ENCODE assay signal across 14 cellular contexts in the genomic region with DNA sequence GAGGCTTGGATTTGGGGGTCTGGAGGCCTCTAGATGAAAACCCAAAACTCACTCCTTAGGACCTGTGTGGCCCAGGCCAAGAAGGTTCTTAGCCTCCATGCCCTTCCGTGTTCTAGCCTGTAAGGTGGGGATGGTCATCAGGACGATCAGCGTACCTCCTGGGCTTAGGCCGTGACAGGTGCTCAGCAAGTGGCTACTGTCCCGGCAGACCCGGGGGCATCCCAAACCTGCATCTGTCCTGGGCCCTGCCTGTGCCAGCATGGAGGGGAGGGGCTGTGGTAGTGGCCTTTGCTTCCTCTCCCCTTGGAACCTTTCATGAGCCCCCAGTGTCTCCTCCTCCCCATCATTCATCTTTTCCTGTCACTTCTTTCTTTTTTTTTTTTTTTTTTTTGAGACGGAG. TPM values are rescaled to one million over a fixed set of nuclear protein-coding genes. Genes with fewer than 3 reads are reported as not detected.
DNase-seq lines count a peak whose midpoint lies in the region; ATAC-seq and TF ChIP-seq lines count a peak whose summit lies in the region.
"Had no signal": no experiment of that assay in that cellular context is flagged by ENCODE, and none has a peak within 500 bp of the region (broad histone marks: within the 10 kb centered on the region; RNA-seq: fewer than 3 reads in every experiment).

No MANE protein-coding gene starts in this region.

- H2BK15ac ChIP-seq in neuronal stem cell (ENCODE audit: low read length): no peak overlapping the region

- H3K9me3 ChIP-seq in neuronal stem cell (replicated peaks in 1 of 2; ENCODE audit: control insufficient read depth in 2 of 2, insufficient read depth in 1 of 2, low read depth in 1 of 2, low read length in 2 of 2) (no peaks in the 10 kb centered on the region), colonic mucosa (no peaks in the 10 kb centered on the region)
- H3K9me3 ChIP-seq: BLaER1 treated with 17β-estradiol and CSF1 and Interleukin-3, amounts not matched to agents 10 nM and 100 nM had no signal

- H4K8ac ChIP-seq in neuronal stem cell (ENCODE audit: low read depth, low read length): no peak overlapping the region

- H3K14ac ChIP-seq in neuronal stem cell (ENCODE audit: low read length): no peak overlapping the region

- no peaks in the 10 kb centered on the region for H3K9me3 Mint-ChIP-seq in chondrocyte (ENCODE audit: low read depth)
- H3K9me3 Mint-ChIP-seq: CD8-positive, alpha-beta T cell had no signal

- intact Hi-C loops in Right ventricle myocardium superior (cut with DNase I) (no loop called here), cardiac septum (cut with DNase I) (no loop called here), colonic mucosa (cut with DNase I) (no loop called here)

- ATAC-seq in Right ventricle myocardium superior (ENCODE audit: poor library complexity): no peak
- ATAC-seq in GM19023 (IDR thresholded peaks at IDR 0.05; ENCODE audit: unreplicated experiment): no peak
- ATAC-seq: CD8-positive, alpha-beta T cell had no signal

- no peak overlapping the region for H3K27ac Mint-ChIP-seq in chondrocyte (ENCODE audit: unreplicated experiment)
- H3K27ac Mint-ChIP-seq: B cell; CD8-positive, alpha-beta T cell had no signal

- H2AK5ac ChIP-seq in neuronal stem cell (ENCODE audit: low read depth, low read length): no peak overlapping the region

- WGBS in neuronal stem cell (ENCODE audit: extremely low coverage in 2 of 2, insufficient read length in 2 of 2, insufficient replicate concordance in 1 of 2), 2 donors: no CpG with 5 or more reads among the region's 7 CpGs

- no peak overlapping the region for H3K4me3 ChIP-seq in neuronal stem cell (ENCODE audit: low read length in 2 of 2)
- no peak overlapping the region for H3K4me3 ChIP-seq in colonic mucosa
- H3K4me3 ChIP-seq: BLaER1 treated with 17β-estradiol and CSF1 and Interleukin-3, amounts not matched to agents 10 nM and 100 nM; GM23248 had no signal

- H3K36me3 ChIP-seq in neuronal stem cell (replicated peaks in 1 of 2; ENCODE audit: control insufficient read depth in 2 of 2, insufficient read depth in 2 of 2, low read length in 2 of 2) (no peaks in the 10 kb centered on the region), colonic mucosa (no peaks in the 10 kb centered on the region)
- H3K36me3 ChIP-seq: BLaER1 treated with 17β-estradiol and CSF1 and Interleukin-3, amounts not matched to agents 10 nM and 100 nM had no signal

- H3K9ac ChIP-seq in neuronal stem cell (ENCODE audit: low read depth, low read length, poor library complexity): no peak overlapping the region
- H3K9ac ChIP-seq in colonic mucosa (ENCODE audit: low read depth in 2 of 2, low read length in 2 of 2): no peak overlapping the region
- H3K9ac ChIP-seq: BLaER1 treated with 17β-estradiol and CSF1 and Interleukin-3, amounts not matched to agents 10 nM and 100 nM; GM23248 had no signal

- H3K27ac ChIP-seq in neuronal stem cell (replicated peaks; ENCODE audit: low read length) (no peak overlapping the region), colonic mucosa (no peak overlapping the region)
- H3K27ac ChIP-seq: BLaER1 treated with 17β-estradiol and CSF1 and Interleukin-3, amounts not matched to agents 10 nM and 100 nM; GM23248 had no signal

- peak; percentile 24 for DNase-seq in Right ventricle myocardium superior
- no peak for DNase-seq in cardiac septum (ENCODE audit: low spot score)
- peak; percentile 80 for DNase-seq in chondrocyte (ENCODE audit: low spot score)
- DNase-seq in neuronal stem cell (ENCODE audit: low spot score): no peak
- DNase-seq in stimulated activated CD4-positive, alpha-beta T cell treated with anti-CD3 and anti-CD28 coated beads, Interleukin-4, amount 100 ng/mL, for 24 hours: no peak
- no peak for DNase-seq in colonic mucosa
- DNase-seq: Calu3; CD8-positive, alpha-beta T cell; DMS79 treated with DMSO at 0.1 percent for 48 hours; GF-D8; GM23248 had no signal

- no peaks in the 10 kb centered on the region for H3K27me3 Mint-ChIP-seq in chondrocyte (ENCODE audit: low read depth)
- H3K27me3 Mint-ChIP-seq: B cell had no signal

- no peaks in the 10 kb centered on the region for H3K79me1 ChIP-seq in neuronal stem cell (ENCODE audit: low read depth, low read length)

- no peak overlapping the region for H3K23ac ChIP-seq in neuronal stem cell (ENCODE audit: low read depth, low read length, poor library complexity)

- H3K27me3 ChIP-seq in neuronal stem cell (ENCODE audit: control insufficient read depth in 3 of 3, insufficient read depth in 3 of 3, low read depth in 1 of 3, low read length in 3 of 3): peaks cover 0 to 4% (median 0%) of the 10 kb centered on the region in 3 experiments
- no peaks in the 10 kb centered on the region for H3K27me3 ChIP-seq in colonic mucosa

- H3K4me1 Mint-ChIP-seq in chondrocyte (ENCODE audit: low read depth): peaks cover 3% of the 10 kb centered on the region

- H2BK5ac ChIP-seq in neuronal stem cell (ENCODE audit: low read length): peak overlapping the region; percentile 6

- no peak overlapping the region for H3K18ac ChIP-seq in neuronal stem cell (ENCODE audit: low read length)

- H3K4me2 ChIP-seq in neuronal stem cell (ENCODE audit: insufficient read depth, low read length, poor library complexity, severe bottlenecking): no peak overlapping the region
- H3K4me2 ChIP-seq: BLaER1 treated with 17β-estradiol and CSF1 and Interleukin-3, amounts not matched to agents 10 nM and 100 nM had no signal

- no peak overlapping the region for H2AFZ ChIP-seq in neuronal stem cell (ENCODE audit: low read length)
- H2AFZ ChIP-seq: GM23248 had no signal

- no peak for TF ChIP-seq CTCF in chondrocyte (IDR thresholded peaks at IDR 0.05)
- TF ChIP-seq CTCF in colonic mucosa (IDR thresholded peaks at IDR 0.05): no peak

- no peak overlapping the region for H4K91ac ChIP-seq in neuronal stem cell (ENCODE audit: low read depth, low read length, poor library complexity)

- no peaks in the 10 kb centered on the region for H3K36me3 Mint-ChIP-seq in chondrocyte (ENCODE audit: low read depth)
- H3K36me3 Mint-ChIP-seq: CD8-positive, alpha-beta T cell had no signal

- no peak overlapping the region for H3K4me3 Mint-ChIP-seq in chondrocyte (ENCODE audit: unreplicated experiment)
- H3K4me3 Mint-ChIP-seq: B cell; CD8-positive, alpha-beta T cell had no signal

- H2BK120ac ChIP-seq in neuronal stem cell (ENCODE audit: low read depth, low read length): no peak overlapping the region

- H3K4ac ChIP-seq in neuronal stem cell (ENCODE audit: low read length): no peak overlapping the region

- H3K4me1 ChIP-seq in neuronal stem cell (ENCODE audit: control insufficient read depth in 2 of 2, insufficient read depth in 1 of 2, low read depth in 1 of 2, low read length in 2 of 2) (peaks cover 5 to 18% of the 10 kb centered on the region in 2 donors), colonic mucosa (no peaks in the 10 kb centered on the region)

- no peak overlapping the region for H2BK12ac ChIP-seq in neuronal stem cell (ENCODE audit: low read length)

RNA-seq across cellular contexts. Expression of gene TRAPPC10, which starts 22.7 kb away (rescaled TPM):
- total RNA-seq in Right ventricle myocardium superior (20.3 TPM), cardiac septum (22.2 TPM), chondrocyte (31.0 to 41.8 TPM (median 37.0 TPM) in 3 replicates), colonic mucosa (10 to 100 TPM; 46.6 to 50.2 TPM)
- polyA plus RNA-seq in neuronal stem cell (2013, experiment 1 of 2): 11.6 TPM
- polyA plus RNA-seq in neuronal stem cell (2013, experiment 2 of 2): 12.2 TPM

Comparison
In these comparisons a context has a peak if more than half of its experiments do, and no peak if none do; other contexts are left out.
1. DNase-seq: peak in Right ventricle myocardium superior (single experiment) and chondrocyte (single experiment); none in cardiac septum (single experiment), neuronal stem cell (single experiment), stimulated activated CD4-positive, alpha-beta T cell treated with anti-CD3 and anti-CD28 coated beads, Interleukin-4, amount 100 ng/mL, for 24 hours (single experiment) and colonic mucosa (single experiment).